In the genomic region with DNA sequence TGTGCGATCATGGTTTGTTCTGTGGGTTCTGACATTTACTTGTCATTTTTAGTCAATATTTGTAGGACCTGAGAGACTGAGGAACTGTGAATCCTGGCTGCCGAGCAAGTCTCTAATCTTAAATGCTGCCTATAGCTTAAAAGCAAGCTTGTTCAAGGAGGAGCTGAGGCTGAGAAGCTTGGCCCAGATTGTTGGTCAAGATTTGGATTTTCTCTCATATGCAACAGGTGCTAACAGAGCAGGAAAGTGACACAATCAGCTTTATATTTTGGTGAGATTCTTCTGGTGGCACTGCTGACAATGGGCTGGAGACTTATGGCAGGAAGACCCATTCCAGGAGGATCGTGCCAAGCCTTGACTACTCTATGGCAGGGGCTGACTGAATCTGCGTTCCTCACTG, we compare ENCODE assay signal across 15 cellular contexts.
DNase-seq lines count a peak whose midpoint lies in the region; ATAC-seq and TF ChIP-seq lines count a peak whose summit lies in the region.
"Had no signal": no experiment of that assay in that cellular context is flagged by ENCODE, and none has a peak within 500 bp of the region (broad histone marks: within the 10 kb centered on the region; RNA-seq: fewer than 3 reads in every experiment).

No MANE protein-coding gene starts in this region.

- H3K36me3 ChIP-seq in heart left ventricle (peaks cover 0 to 5% (median 0%) of the 10 kb centered on the region in 9 donors), right atrium auricular region (no peaks in the 10 kb centered on the region), RWPE2 (ENCODE audit: low read depth) (no peaks in the 10 kb centered on the region), esophagus muscularis mucosa (no peaks in the 10 kb centered on the region), vagina (no peaks in the 10 kb centered on the region)
- H3K36me3 ChIP-seq: colonic mucosa, transverse colon had no signal

- ATAC-seq in heart left ventricle: no peak
- no peak for ATAC-seq in RWPE2 (ENCODE audit: low read depth)

- H3K9me3 ChIP-seq in heart left ventricle: no peaks in the 10 kb centered on the region
- no peaks in the 10 kb centered on the region for H3K9me3 ChIP-seq in right atrium auricular region
- no peaks in the 10 kb centered on the region for H3K9me3 ChIP-seq in RWPE2 (ENCODE audit: severe bottlenecking)
- no peaks in the 10 kb centered on the region for H3K9me3 ChIP-seq in esophagus muscularis mucosa
- H3K9me3 ChIP-seq in vagina: no peaks in the 10 kb centered on the region
- H3K9me3 ChIP-seq: colonic mucosa, transverse colon had no signal

- H3K4me3 ChIP-seq in heart left ventricle: no peak overlapping the region
- no peak overlapping the region for H3K4me3 ChIP-seq in right atrium auricular region
- no peak overlapping the region for H3K4me3 ChIP-seq in RWPE2 (ENCODE audit: severe bottlenecking)
- H3K4me3 ChIP-seq in esophagus muscularis mucosa: no peak overlapping the region
- no peak overlapping the region for H3K4me3 ChIP-seq in vagina

- H3K27ac ChIP-seq in heart left ventricle (peak overlapping the region in 8 of 12 donors; percentile 30 to 82 (median 62)), right atrium auricular region (no peak overlapping the region), RWPE2 (ENCODE audit: poor library complexity, severe bottlenecking) (peak overlapping the region; percentile 54), esophagus muscularis mucosa (replicated peaks in 1 of 4) (peak overlapping the region in 2 of 4 donors; percentile 49 to 68), vagina (peak overlapping the region; percentile 69)

- intact Hi-C loops in heart left ventricle (cut with DNase I) (no loop called here), esophagus muscularis mucosa (cut with DNase I) (no loop called here), vagina (cut with DNase I) (no loop called here)

- DNase-seq in heart left ventricle: no peak
- no peak for DNase-seq in right atrium auricular region (ENCODE audit: low spot score)
- no peak for DNase-seq in RWPE2 (ENCODE audit: low spot score)
- DNase-seq in esophagus muscularis mucosa (ENCODE audit: extremely low spot score): peak; percentile 77
- DNase-seq in vagina (ENCODE audit: extremely low spot score in 2 of 2): no peak
- DNase-seq in epidermal melanocyte (ENCODE audit: insufficient read length, low spot score): no peak
- no peak for DNase-seq in activated gamma-delta T cell treated with Interleukin-2 at 50 U/mL for 16 hours
- no peak for DNase-seq in iPS-NIHi7 (ENCODE audit: extremely low spot score)
- DNase-seq: CD8-positive, alpha-beta memory T cell; colonic mucosa; DND-41; kidney glomerular epithelial cell; stimulated activated naive B cell treated with anti-CD40 and anti-IgM and Interleukin-4, amounts not matched to agents 10 μg/mL and 1 μg/mL and 100 μg/mL, for 72 hours; T-helper 1 cell; transverse colon had no signal

- H3K4me1 ChIP-seq in heart left ventricle (peaks cover 0 to 43% (median 17%) of the 10 kb centered on the region in 12 donors), right atrium auricular region (peaks cover 0 to 29% of the 10 kb centered on the region in 2 donors), RWPE2 (ENCODE audit: insufficient read depth, poor library complexity, severe bottlenecking) (peaks cover 22% of the 10 kb centered on the region), esophagus muscularis mucosa (peaks cover 22 to 51% (median 36%) of the 10 kb centered on the region in 4 donors), vagina (peaks cover 75% of the 10 kb centered on the region)

- WGBS in heart left ventricle, 4 donors: 91 to 95% (median 93%) methylated on average over 4 of the region's 4 CpGs
- WGBS in esophagus muscularis mucosa: 97% methylated on average over 4 of the region's 4 CpGs

- no peak for TF ChIP-seq EP300 in esophagus muscularis mucosa (IDR thresholded peaks at IDR 0.05)

- no peak for TF ChIP-seq POLR2A in heart left ventricle (IDR thresholded peaks at IDR 0.05)
- TF ChIP-seq POLR2A in esophagus muscularis mucosa (IDR thresholded peaks at IDR 0.05; ENCODE audit: low read depth): no peak
- TF ChIP-seq POLR2A in vagina (IDR thresholded peaks at IDR 0.05): no peak

- TF ChIP-seq CTCF in heart left ventricle (IDR thresholded peaks at IDR 0.05) (no peak), right atrium auricular region (IDR thresholded peaks at IDR 0.05) (no peak), RWPE2 (IDR thresholded peaks at IDR 0.05; ENCODE audit: poor library complexity, severe bottlenecking) (no peak), esophagus muscularis mucosa (IDR thresholded peaks at IDR 0.05) (no peak), vagina (IDR thresholded peaks at IDR 0.05) (no peak)

- H3K27me3 ChIP-seq in heart left ventricle: no peaks in the 10 kb centered on the region
- H3K27me3 ChIP-seq in right atrium auricular region: no peaks in the 10 kb centered on the region
- no peaks in the 10 kb centered on the region for H3K27me3 ChIP-seq in RWPE2 (ENCODE audit: insufficient read depth, poor library complexity, severe bottlenecking)
- H3K27me3 ChIP-seq in esophagus muscularis mucosa: no peaks in the 10 kb centered on the region
- H3K27me3 ChIP-seq in vagina: no peaks in the 10 kb centered on the region
- H3K27me3 ChIP-seq: colonic mucosa, transverse colon had no signal

Comparison
In these comparisons a context has a peak if more than half of its experiments do, and no peak if none do; other contexts are left out.
1. H3K27ac ChIP-seq: peak in heart left ventricle (8 of 12), RWPE2 (single experiment) and vagina (single experiment); none in right atrium auricular region (0 of 2).